Comparison of ENCODE assay signal across 1 cellular context in the genomic region with DNA sequence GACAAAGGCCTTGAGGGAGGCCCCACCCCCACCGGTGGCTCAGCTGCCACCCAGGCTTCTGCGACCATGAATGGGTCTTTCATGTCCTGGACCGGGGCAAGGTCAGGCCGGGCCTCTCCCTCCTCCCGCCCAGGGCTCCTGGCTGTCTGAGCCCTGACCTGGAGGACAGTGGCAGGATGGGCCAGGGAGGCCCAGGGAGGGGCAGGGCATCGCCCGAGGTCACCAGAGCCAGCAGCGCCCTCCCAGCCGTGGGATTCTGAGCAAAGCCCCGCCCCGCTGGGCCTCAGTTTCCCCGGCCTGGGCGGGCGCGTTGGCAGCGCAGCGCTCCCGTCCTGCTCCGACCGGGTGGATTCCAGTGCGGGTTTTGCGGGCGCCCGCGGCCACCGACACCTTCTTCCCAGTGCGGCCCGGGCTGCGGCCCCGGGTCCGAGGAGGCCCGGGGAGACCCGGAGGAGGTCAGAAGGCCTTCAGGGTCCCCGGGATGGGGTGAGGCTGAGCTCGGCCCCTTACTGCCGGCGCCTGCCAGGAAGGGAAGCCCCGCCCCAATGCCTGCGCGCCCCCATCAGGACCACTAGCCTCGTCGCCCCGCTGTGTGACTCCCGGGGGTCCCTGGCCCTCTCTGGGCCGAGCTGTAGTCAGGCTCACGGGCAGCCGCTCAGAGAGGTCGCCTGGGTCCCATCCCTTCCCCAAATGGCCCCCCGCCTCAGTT.
TF ChIP-seq lines count a peak whose summit lies in the region.

No MANE protein-coding gene starts in this region.

TF ChIP-seq in HepG2, 621 proteins besides CTCF, POLR2A, EP300 and RAD21 (continued from another document and continues in another):
- TF ChIP-seq MEIS1 (CRISPR knock-in tag; IDR thresholded peaks at IDR 0.05; ENCODE audit: borderline replicate concordance) (peak; percentile 67; the same call in 1 of the 2 replicates), SRY (CRISPR knock-in tag; IDR thresholded peaks at IDR 0.05) (no peak), ZNF496 (CRISPR knock-in tag; IDR thresholded peaks at IDR 0.05; ENCODE audit: insufficient replicate concordance) (no peak), SRF (IDR thresholded peaks at IDR 0.05; ENCODE audit: low read depth, low read length) (no peak), ZNF567 (CRISPR knock-in tag; IDR thresholded peaks at IDR 0.05; ENCODE audit: borderline replicate concordance) (no peak; the same call in 1 of the 2 replicates), ZNF556 (CRISPR knock-in tag; IDR thresholded peaks at IDR 0.05; ENCODE audit: borderline replicate concordance) (peak; percentile 76; the same call in 1 of the 2 replicates), HCFC1 (IDR thresholded peaks at IDR 0.05; ENCODE audit: low read depth, low read length) (no peak), ZNF367 (CRISPR knock-in tag; IDR thresholded peaks at IDR 0.05; ENCODE audit: borderline replicate concordance) (no peak), ZFP41 (CRISPR knock-in tag; IDR thresholded peaks at IDR 0.05; ENCODE audit: borderline replicate concordance) (no peak), MIXL1 (CRISPR knock-in tag; IDR thresholded peaks at IDR 0.05) (peak; percentile 55), NFE2L1 (CRISPR knock-in tag; IDR thresholded peaks at IDR 0.05; ENCODE audit: borderline replicate concordance) (no peak), HNRNPUL1 (IDR thresholded peaks at IDR 0.05; ENCODE audit: low read depth, low read length) (0 out of 2 replicates have a peak, but pooled peaks have one; percentile 39), ESRRA (CRISPR knock-in tag; IDR thresholded peaks at IDR 0.05; ENCODE audit: low read depth) (peak; percentile 96), ZNF891 (CRISPR knock-in tag; IDR thresholded peaks at IDR 0.05) (0 out of 2 replicates have a peak, but pooled peaks have one; percentile 7), KDM3A (CRISPR knock-in tag; IDR thresholded peaks at IDR 0.05; ENCODE audit: low read depth) (peak; percentile 89; the same call in 1 of the 2 replicates), THAP11 (CRISPR knock-in tag; IDR thresholded peaks at IDR 0.05) (peak; percentile 74), TRIM24 (CRISPR knock-in tag; IDR thresholded peaks at IDR 0.05) (no peak), HMG20B (CRISPR knock-in tag; conservative IDR thresholded peaks at IDR 0.05) (no peak), IKZF4 (CRISPR knock-in tag; IDR thresholded peaks at IDR 0.05; ENCODE audit: borderline replicate concordance, low read depth, not compliant biosample characterization) (no peak), CENPT (CRISPR knock-in tag; IDR thresholded peaks at IDR 0.05; ENCODE audit: low read depth) (no peak), MTA3 (CRISPR knock-in tag; IDR thresholded peaks at IDR 0.05) (no peak), SETDB1 (CRISPR knock-in tag; IDR thresholded peaks at IDR 0.05; ENCODE audit: borderline replicate concordance) (no peak)
- TF ChIP-seq, protein P1, sequence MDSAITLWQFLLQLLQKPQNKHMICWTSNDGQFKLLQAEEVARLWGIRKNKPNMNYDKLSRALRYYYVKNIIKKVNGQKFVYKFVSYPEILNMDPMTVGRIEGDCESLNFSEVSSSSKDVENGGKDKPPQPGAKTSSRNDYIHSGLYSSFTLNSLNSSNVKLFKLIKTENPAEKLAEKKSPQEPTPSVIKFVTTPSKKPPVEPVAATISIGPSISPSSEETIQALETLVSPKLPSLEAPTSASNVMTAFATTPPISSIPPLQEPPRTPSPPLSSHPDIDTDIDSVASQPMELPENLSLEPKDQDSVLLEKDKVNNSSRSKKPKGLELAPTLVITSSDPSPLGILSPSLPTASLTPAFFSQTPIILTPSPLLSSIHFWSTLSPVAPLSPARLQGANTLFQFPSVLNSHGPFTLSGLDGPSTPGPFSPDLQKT (CRISPR knock-in tag; IDR thresholded peaks at IDR 0.05; ENCODE audit: borderline replicate concordance): no peak
- TF ChIP-seq, protein P2, sequence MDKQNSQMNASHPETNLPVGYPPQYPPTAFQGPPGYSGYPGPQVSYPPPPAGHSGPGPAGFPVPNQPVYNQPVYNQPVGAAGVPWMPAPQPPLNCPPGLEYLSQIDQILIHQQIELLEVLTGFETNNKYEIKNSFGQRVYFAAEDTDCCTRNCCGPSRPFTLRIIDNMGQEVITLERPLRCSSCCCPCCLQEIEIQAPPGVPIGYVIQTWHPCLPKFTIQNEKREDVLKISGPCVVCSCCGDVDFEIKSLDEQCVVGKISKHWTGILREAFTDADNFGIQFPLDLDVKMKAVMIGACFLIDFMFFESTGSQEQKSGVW (CRISPR knock-in tag; IDR thresholded peaks at IDR 0.05; ENCODE audit: borderline replicate concordance): no peak
- TF ChIP-seq, protein P3, sequence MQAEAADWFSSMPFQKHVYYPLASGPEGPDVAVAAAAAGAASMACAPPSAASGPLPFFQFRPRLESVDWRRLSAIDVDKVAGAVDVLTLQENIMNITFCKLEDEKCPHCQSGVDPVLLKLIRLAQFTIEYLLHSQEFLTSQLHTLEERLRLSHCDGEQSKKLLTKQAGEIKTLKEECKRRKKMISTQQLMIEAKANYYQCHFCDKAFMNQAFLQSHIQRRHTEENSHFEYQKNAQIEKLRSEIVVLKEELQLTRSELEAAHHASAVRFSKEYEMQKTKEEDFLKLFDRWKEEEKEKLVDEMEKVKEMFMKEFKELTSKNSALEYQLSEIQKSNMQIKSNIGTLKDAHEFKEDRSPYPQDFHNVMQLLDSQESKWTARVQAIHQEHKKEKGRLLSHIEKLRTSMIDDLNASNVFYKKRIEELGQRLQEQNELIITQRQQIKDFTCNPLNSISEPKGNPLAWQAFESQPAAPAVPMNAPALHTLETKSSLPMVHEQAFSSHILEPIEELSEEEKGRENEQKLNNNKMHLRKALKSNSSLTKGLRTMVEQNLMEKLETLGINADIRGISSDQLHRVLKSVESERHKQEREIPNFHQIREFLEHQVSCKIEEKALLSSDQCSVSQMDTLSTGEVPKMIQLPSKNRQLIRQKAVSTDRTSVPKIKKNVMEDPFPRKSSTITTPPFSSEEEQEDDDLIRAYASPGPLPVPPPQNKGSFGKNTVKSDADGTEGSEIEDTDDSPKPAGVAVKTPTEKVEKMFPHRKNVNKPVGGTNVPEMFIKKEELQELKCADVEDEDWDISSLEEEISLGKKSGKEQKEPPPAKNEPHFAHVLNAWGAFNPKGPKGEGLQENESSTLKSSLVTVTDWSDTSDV (CRISPR knock-in tag; IDR thresholded peaks at IDR 0.05): peak; percentile 19; the same call in 1 of the 2 replicates
- TF ChIP-seq, protein P4, sequence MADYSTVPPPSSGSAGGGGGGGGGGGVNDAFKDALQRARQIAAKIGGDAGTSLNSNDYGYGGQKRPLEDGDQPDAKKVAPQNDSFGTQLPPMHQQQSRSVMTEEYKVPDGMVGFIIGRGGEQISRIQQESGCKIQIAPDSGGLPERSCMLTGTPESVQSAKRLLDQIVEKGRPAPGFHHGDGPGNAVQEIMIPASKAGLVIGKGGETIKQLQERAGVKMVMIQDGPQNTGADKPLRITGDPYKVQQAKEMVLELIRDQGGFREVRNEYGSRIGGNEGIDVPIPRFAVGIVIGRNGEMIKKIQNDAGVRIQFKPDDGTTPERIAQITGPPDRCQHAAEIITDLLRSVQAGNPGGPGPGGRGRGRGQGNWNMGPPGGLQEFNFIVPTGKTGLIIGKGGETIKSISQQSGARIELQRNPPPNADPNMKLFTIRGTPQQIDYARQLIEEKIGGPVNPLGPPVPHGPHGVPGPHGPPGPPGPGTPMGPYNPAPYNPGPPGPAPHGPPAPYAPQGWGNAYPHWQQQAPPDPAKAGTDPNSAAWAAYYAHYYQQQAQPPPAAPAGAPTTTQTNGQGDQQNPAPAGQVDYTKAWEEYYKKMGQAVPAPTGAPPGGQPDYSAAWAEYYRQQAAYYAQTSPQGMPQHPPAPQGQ (CRISPR knock-in tag; IDR thresholded peaks at IDR 0.05; ENCODE audit: borderline replicate concordance): no peak
- TF ChIP-seq, protein P5, sequence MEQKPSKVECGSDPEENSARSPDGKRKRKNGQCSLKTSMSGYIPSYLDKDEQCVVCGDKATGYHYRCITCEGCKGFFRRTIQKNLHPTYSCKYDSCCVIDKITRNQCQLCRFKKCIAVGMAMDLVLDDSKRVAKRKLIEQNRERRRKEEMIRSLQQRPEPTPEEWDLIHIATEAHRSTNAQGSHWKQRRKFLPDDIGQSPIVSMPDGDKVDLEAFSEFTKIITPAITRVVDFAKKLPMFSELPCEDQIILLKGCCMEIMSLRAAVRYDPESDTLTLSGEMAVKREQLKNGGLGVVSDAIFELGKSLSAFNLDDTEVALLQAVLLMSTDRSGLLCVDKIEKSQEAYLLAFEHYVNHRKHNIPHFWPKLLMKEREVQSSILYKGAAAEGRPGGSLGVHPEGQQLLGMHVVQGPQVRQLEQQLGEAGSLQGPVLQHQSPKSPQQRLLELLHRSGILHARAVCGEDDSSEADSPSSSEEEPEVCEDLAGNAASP (CRISPR knock-in tag; IDR thresholded peaks at IDR 0.05; ENCODE audit: borderline replicate concordance): peak; percentile 97
- TF ChIP-seq, protein P6, sequence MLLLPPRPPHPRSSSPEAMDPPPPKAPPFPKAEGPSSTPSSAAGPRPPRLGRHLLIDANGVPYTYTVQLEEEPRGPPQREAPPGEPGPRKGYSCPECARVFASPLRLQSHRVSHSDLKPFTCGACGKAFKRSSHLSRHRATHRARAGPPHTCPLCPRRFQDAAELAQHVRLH (CRISPR knock-in tag; IDR thresholded peaks at IDR 0.05; ENCODE audit: borderline replicate concordance, low read depth): 0 out of 2 replicates have a peak, but pooled peaks have one; percentile 3
- TF ChIP-seq, protein P7, sequence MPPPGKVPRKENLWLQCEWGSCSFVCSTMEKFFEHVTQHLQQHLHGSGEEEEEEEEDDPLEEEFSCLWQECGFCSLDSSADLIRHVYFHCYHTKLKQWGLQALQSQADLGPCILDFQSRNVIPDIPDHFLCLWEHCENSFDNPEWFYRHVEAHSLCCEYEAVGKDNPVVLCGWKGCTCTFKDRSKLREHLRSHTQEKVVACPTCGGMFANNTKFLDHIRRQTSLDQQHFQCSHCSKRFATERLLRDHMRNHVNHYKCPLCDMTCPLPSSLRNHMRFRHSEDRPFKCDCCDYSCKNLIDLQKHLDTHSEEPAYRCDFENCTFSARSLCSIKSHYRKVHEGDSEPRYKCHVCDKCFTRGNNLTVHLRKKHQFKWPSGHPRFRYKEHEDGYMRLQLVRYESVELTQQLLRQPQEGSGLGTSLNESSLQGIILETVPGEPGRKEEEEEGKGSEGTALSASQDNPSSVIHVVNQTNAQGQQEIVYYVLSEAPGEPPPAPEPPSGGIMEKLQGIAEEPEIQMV (CRISPR knock-in tag; IDR thresholded peaks at IDR 0.05; ENCODE audit: low read depth): peak; percentile 63; the same call in 1 of the 2 replicates
- TF ChIP-seq, protein P8, sequence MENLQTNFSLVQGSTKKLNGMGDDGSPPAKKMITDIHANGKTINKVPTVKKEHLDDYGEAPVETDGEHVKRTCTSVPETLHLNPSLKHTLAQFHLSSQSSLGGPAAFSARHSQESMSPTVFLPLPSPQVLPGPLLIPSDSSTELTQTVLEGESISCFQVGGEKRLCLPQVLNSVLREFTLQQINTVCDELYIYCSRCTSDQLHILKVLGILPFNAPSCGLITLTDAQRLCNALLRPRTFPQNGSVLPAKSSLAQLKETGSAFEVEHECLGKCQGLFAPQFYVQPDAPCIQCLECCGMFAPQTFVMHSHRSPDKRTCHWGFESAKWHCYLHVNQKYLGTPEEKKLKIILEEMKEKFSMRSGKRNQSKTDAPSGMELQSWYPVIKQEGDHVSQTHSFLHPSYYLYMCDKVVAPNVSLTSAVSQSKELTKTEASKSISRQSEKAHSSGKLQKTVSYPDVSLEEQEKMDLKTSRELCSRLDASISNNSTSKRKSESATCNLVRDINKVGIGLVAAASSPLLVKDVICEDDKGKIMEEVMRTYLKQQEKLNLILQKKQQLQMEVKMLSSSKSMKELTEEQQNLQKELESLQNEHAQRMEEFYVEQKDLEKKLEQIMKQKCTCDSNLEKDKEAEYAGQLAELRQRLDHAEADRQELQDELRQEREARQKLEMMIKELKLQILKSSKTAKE (CRISPR knock-in tag; IDR thresholded peaks at IDR 0.05; ENCODE audit: borderline replicate concordance): peak; percentile 96
- TF ChIP-seq, protein P9, sequence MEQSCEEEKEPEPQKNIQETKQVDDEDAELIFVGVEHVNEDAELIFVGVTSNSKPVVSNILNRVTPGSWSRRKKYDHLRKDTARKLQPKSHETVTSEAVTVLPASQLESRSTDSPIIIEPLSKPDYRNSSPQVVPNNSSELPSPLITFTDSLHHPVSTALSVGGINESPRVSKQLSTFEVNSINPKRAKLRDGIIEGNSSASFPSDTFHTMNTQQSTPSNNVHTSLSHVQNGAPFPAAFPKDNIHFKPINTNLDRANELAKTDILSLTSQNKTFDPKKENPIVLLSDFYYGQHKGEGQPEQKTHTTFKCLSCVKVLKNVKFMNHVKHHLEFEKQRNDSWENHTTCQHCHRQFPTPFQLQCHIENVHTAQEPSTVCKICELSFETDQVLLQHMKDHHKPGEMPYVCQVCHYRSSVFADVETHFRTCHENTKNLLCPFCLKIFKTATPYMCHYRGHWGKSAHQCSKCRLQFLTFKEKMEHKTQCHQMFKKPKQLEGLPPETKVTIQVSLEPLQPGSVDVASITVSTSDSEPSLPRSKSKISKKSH (CRISPR knock-in tag; IDR thresholded peaks at IDR 0.05; ENCODE audit: borderline replicate concordance): peak; percentile 16; the same call in 1 of the 2 replicates
- TF ChIP-seq, protein P10, sequence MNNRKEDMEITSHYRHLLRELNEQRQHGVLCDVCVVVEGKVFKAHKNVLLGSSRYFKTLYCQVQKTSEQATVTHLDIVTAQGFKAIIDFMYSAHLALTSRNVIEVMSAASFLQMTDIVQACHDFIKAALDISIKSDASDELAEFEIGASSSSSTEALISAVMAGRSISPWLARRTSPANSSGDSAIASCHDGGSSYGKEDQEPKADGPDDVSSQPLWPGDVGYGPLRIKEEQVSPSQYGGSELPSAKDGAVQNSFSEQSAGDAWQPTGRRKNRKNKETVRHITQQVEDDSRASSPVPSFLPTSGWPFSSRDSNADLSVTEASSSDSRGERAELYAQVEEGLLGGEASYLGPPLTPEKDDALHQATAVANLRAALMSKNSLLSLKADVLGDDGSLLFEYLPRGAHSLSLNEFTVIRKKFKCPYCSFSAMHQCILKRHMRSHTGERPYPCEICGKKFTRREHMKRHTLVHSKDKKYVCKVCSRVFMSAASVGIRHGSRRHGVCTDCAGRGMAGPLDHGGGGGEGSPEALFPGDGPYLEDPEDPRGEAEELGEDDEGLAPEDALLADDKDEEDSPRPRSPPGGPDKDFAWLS (CRISPR knock-in tag; IDR thresholded peaks at IDR 0.05; ENCODE audit: borderline replicate concordance): no peak
- TF ChIP-seq, protein P11, sequence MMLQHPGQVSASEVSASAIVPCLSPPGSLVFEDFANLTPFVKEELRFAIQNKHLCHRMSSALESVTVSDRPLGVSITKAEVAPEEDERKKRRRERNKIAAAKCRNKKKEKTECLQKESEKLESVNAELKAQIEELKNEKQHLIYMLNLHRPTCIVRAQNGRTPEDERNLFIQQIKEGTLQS (CRISPR knock-in tag; IDR thresholded peaks at IDR 0.05): no peak; the same call in 1 of the 2 replicates
- TF ChIP-seq, protein P12, sequence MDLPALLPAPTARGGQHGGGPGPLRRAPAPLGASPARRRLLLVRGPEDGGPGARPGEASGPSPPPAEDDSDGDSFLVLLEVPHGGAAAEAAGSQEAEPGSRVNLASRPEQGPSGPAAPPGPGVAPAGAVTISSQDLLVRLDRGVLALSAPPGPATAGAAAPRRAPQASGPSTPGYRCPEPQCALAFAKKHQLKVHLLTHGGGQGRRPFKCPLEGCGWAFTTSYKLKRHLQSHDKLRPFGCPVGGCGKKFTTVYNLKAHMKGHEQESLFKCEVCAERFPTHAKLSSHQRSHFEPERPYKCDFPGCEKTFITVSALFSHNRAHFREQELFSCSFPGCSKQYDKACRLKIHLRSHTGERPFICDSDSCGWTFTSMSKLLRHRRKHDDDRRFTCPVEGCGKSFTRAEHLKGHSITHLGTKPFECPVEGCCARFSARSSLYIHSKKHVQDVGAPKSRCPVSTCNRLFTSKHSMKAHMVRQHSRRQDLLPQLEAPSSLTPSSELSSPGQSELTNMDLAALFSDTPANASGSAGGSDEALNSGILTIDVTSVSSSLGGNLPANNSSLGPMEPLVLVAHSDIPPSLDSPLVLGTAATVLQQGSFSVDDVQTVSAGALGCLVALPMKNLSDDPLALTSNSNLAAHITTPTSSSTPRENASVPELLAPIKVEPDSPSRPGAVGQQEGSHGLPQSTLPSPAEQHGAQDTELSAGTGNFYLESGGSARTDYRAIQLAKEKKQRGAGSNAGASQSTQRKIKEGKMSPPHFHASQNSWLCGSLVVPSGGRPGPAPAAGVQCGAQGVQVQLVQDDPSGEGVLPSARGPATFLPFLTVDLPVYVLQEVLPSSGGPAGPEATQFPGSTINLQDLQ (CRISPR knock-in tag; IDR thresholded peaks at IDR 0.05): no peak
